ENCODE assay signal across 14 cellular contexts in the genomic region with DNA sequence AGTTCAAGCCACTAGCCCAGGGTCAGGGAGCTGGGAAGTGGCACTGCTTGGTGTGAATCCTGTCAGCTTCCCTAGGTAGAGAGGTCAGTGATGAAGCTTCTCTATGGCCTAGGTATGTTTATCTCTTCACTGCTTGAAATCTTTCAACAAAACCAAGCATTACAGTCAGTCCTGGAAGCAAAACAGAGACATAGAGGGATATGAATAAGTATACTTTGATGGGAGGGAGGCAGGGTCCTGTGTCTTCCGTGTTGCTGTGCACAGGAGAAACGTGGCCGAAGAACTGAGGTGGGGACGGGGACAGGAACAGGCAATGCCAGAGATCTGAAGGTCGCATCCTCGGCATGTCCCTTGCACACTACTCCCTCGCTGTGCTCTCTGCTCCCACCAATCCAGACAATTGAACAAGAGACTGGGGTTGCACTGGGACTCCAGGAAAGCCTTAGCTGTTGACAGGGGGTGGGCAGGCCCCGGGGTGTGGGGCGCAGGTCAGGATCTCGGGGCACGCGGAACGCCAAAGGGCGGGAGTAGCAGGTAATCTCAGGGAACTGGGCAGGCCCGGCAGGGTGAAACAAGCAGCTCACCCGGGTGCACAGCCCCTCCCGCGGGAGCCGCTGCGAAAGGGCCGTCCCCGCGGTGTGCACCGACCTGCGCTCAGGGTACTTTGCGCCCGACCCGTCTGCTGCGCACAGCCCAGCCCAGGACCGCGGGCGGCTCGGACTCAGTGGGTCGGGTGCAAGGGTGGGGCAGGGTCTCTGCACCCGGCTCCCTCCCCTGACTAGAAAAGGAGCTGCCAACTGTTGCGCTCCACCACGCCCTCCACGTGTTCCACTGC. TPM values are rescaled to one million over a fixed set of nuclear protein-coding genes. Genes with fewer than 3 reads are reported as not detected.
DNase-seq lines count a peak whose midpoint lies in the region; ATAC-seq and TF ChIP-seq lines count a peak whose summit lies in the region.
"Had no signal": no experiment of that assay in that cellular context is flagged by ENCODE, and none has a peak within 500 bp of the region (broad histone marks: within the 10 kb centered on the region; RNA-seq: fewer than 3 reads in every experiment).

A gene (plus strand): TSS at position 810 of the 835 bp plus-strand sequence. CDS start 71 bp downstream, outside the sequence.

- DNase-seq in activated T-cell treated with anti-CD3 and anti-CD28 coated beads, Interleukin-2, amount 50 U/mL, for 48 hours = peak; percentile 44 to 59
- DNase-seq in activated T-cell treated with anti-CD3 and anti-CD28 coated beads for 4 hours = no peak
- peak; percentile 37 for DNase-seq in activated CD8-positive, alpha-beta T cell treated with anti-CD3 and anti-CD28 coated beads, Interleukin-2, amount 10 ng/mL, durations not matched to agents 7 days and 5 days
- peak; percentile 62 for DNase-seq in stimulated activated CD8-positive, alpha-beta memory T cell treated with anti-CD3 and anti-CD28 coated beads, Interleukin-4, amount 100 ng/mL, for 48 hours
- no peak for DNase-seq in CD4-positive, alpha-beta memory T cell
- DNase-seq in esophagus muscularis mucosa (ENCODE audit: extremely low spot score) = no peak
- DNase-seq: activated CD8-positive, alpha-beta memory T cell treated with anti-CD3 and anti-CD28 coated beads, Interleukin-2, amount 10 ng/mL, durations not matched to agents 7 days and 5 days; left cardiac atrium; NCI-H1694 treated with DMSO at 0.1 percent for 48 hours; upper lobe of right lung had no signal

- H3K36me3 Mint-ChIP-seq in activated CD8-positive, alpha-beta T cell treated with anti-CD3 and anti-CD28 coated beads, Interleukin-2, amount 10 ng/mL, durations not matched to agents 7 days and 5 days (ENCODE audit: low read depth) = no peaks in the 10 kb centered on the region
- peaks cover 1 to 6% of the 10 kb centered on the region in 2 donors for H3K36me3 Mint-ChIP-seq in CD4-positive, alpha-beta memory T cell
- H3K36me3 Mint-ChIP-seq: activated CD8-positive, alpha-beta memory T cell treated with anti-CD3 and anti-CD28 coated beads, Interleukin-2, amount 10 ng/mL, durations not matched to agents 7 days and 5 days had no signal

- H3K36me3 ChIP-seq in CD4-positive, alpha-beta memory T cell (ENCODE audit: insufficient read depth, low read length) = no peaks in the 10 kb centered on the region
- H3K36me3 ChIP-seq in esophagus muscularis mucosa = no peaks in the 10 kb centered on the region
- H3K36me3 ChIP-seq: upper lobe of right lung had no signal

- H3K9me3 Mint-ChIP-seq in activated CD8-positive, alpha-beta T cell treated with anti-CD3 and anti-CD28 coated beads, Interleukin-2, amount 10 ng/mL, durations not matched to agents 7 days and 5 days (ENCODE audit: insufficient read depth) = no peaks in the 10 kb centered on the region
- no peaks in the 10 kb centered on the region for H3K9me3 Mint-ChIP-seq in CD4-positive, alpha-beta memory T cell

- POLR2A ChIA-PET in activated CD8-positive, alpha-beta T cell treated with anti-CD3 and anti-CD28 coated beads, Interleukin-2, amount 10 ng/mL, durations not matched to agents 7 days and 5 days (lab: Charles Lee) = interaction anchor here (0.8 to 1.3 kb wide), 3 partner anchors 12 to 44 kb away, joined by 3 to 4 read pairs (median 3); a partner anchor contains a TSS
- POLR2A ChIA-PET in CD4-positive, alpha-beta memory T cell (lab: Charles Lee; ENCODE audit: partially characterized antibody) = interaction anchor here (1.3 to 1.4 kb wide), 2 partner anchors 10 to 13 kb away, joined by 3 read pairs; a partner anchor contains a TSS

- H3K9me3 ChIP-seq in iPS-18c (ENCODE audit: control insufficient read depth, insufficient read depth, low read length) (no peaks in the 10 kb centered on the region), esophagus muscularis mucosa (no peaks in the 10 kb centered on the region)
- no peaks in the 10 kb centered on the region for H3K9me3 ChIP-seq in CD4-positive, alpha-beta memory T cell (ENCODE audit: control insufficient read depth in 1 of 2, low read length in 2 of 2)
- H3K9me3 ChIP-seq: upper lobe of right lung had no signal

- H3K27me3 Mint-ChIP-seq in activated CD8-positive, alpha-beta T cell treated with anti-CD3 and anti-CD28 coated beads, Interleukin-2, amount 10 ng/mL, durations not matched to agents 7 days and 5 days (ENCODE audit: low read depth) = peaks cover 79% of the 10 kb centered on the region
- peaks cover 33 to 52% of the 10 kb centered on the region in 2 donors for H3K27me3 Mint-ChIP-seq in CD4-positive, alpha-beta memory T cell

- H3K4me3 ChIP-seq in iPS-18c (ENCODE audit: insufficient read depth, low read depth, low read length) (peak within 1 kb of the TSS; percentile 21), esophagus muscularis mucosa (peak within 1 kb of the TSS in 1 of 4 donors; percentile 12)
- no peak within 1 kb of the TSS for H3K4me3 ChIP-seq in CD4-positive, alpha-beta memory T cell (ENCODE audit: low read length in 2 of 2)
- H3K4me3 ChIP-seq: upper lobe of right lung had no signal

- intact Hi-C loops in CD4-positive, alpha-beta memory T cell (cut with micrococcal nuclease) = no loop called here
- intact Hi-C loops in esophagus muscularis mucosa (cut with DNase I) = no loop called here

- WGBS in esophagus muscularis mucosa = 19% methylated on average over 32 of the region's 38 CpGs

- peak within 1 kb of the TSS; percentile 19 for H3K4me3 Mint-ChIP-seq in activated CD8-positive, alpha-beta T cell treated with anti-CD3 and anti-CD28 coated beads, Interleukin-2, amount 10 ng/mL, durations not matched to agents 7 days and 5 days
- H3K4me3 Mint-ChIP-seq in CD4-positive, alpha-beta memory T cell = peak within 1 kb of the TSS in 4 of 8 donors; percentile 17 to 76 (median 41)
- H3K4me3 Mint-ChIP-seq: activated CD8-positive, alpha-beta memory T cell treated with anti-CD3 and anti-CD28 coated beads, Interleukin-2, amount 10 ng/mL, durations not matched to agents 7 days and 5 days had no signal

- TF ChIP-seq POLR2A in esophagus muscularis mucosa (IDR thresholded peaks at IDR 0.05; ENCODE audit: low read depth) = no peak

- H3K27ac Mint-ChIP-seq in activated CD8-positive, alpha-beta T cell treated with anti-CD3 and anti-CD28 coated beads, Interleukin-2, amount 10 ng/mL, durations not matched to agents 7 days and 5 days = no peak within 1 kb of the TSS
- H3K27ac Mint-ChIP-seq in CD4-positive, alpha-beta memory T cell = no peak within 1 kb of the TSS
- H3K27ac Mint-ChIP-seq: activated CD8-positive, alpha-beta memory T cell treated with anti-CD3 and anti-CD28 coated beads, Interleukin-2, amount 10 ng/mL, durations not matched to agents 7 days and 5 days had no signal

- peaks cover 13% of the 10 kb centered on the region for H3K4me1 ChIP-seq in CD4-positive, alpha-beta memory T cell (ENCODE audit: insufficient read depth, low read length)
- peaks cover 12 to 27% (median 19%) of the 10 kb centered on the region in 4 donors for H3K4me1 ChIP-seq in esophagus muscularis mucosa

- peaks cover 32% of the 10 kb centered on the region for H3K27me3 ChIP-seq in CD4-positive, alpha-beta memory T cell (ENCODE audit: insufficient read depth, low read length)
- peaks cover 4 to 100% (median 33%) of the 10 kb centered on the region in 4 donors for H3K27me3 ChIP-seq in esophagus muscularis mucosa

- no peak for TF ChIP-seq EP300 in esophagus muscularis mucosa (IDR thresholded peaks at IDR 0.05)

- no peak for TF ChIP-seq CTCF in esophagus muscularis mucosa (IDR thresholded peaks at IDR 0.05)

- H3K27ac ChIP-seq in CD4-positive, alpha-beta memory T cell (ENCODE audit: low read depth, low read length) = no peak within 1 kb of the TSS
- H3K27ac ChIP-seq in esophagus muscularis mucosa (replicated peaks in 1 of 4) = no peak within 1 kb of the TSS
- H3K27ac ChIP-seq: upper lobe of right lung had no signal

- H3K4me1 Mint-ChIP-seq in activated CD8-positive, alpha-beta T cell treated with anti-CD3 and anti-CD28 coated beads, Interleukin-2, amount 10 ng/mL, durations not matched to agents 7 days and 5 days (ENCODE audit: low read depth) = peaks cover 50% of the 10 kb centered on the region
- H3K4me1 Mint-ChIP-seq in CD4-positive, alpha-beta memory T cell = peaks cover 4 to 23% (median 15%) of the 10 kb centered on the region in 4 donors

- ATAC-seq in activated CD8-positive, alpha-beta T cell treated with anti-CD3 and anti-CD28 coated beads, Interleukin-2, amount 10 ng/mL, durations not matched to agents 7 days and 5 days = peak; percentile 41
- ATAC-seq in HG02885 (IDR thresholded peaks at IDR 0.05; ENCODE audit: poor library complexity, unreplicated experiment) = no peak
- ATAC-seq: activated CD8-positive, alpha-beta memory T cell treated with anti-CD3 and anti-CD28 coated beads, Interleukin-2, amount 10 ng/mL, durations not matched to agents 7 days and 5 days had no signal

- CTCF ChIA-PET in activated CD8-positive, alpha-beta T cell treated with anti-CD3 and anti-CD28 coated beads, Interleukin-2, amount 10 ng/mL, durations not matched to agents 7 days and 5 days (lab: Charles Lee) = interaction anchor here (6.9 kb wide), 1 partner anchor 33 kb away, joined by 59 read pairs; no protein-coding TSS in a partner anchor
- CTCF ChIA-PET in CD4-positive, alpha-beta memory T cell (lab: Charles Lee; ENCODE audit: partially characterized antibody) = interaction anchor here (1.5 kb wide), 1 partner anchor 93 kb away, joined by 3 read pairs; no protein-coding TSS in a partner anchor

RNA-seq across cellular contexts. Expression of the gene that starts here (rescaled TPM):
- total RNA-seq in activated CD8-positive, alpha-beta T cell treated with anti-CD3 and anti-CD28 coated beads, Interleukin-2, amount 10 ng/mL, durations not matched to agents 7 days and 5 days = 1 to 10 TPM in 1 of 2 experiments, under 1 TPM in 1; 0.84 to 1.9 TPM
- under 1 TPM in 1 of 2 experiments, not detected in 1; 0.78 TPM for total RNA-seq in CD4-positive, alpha-beta memory T cell
- not detected for polyA plus RNA-seq in CD4-positive, alpha-beta memory T cell
- total RNA-seq in esophagus muscularis mucosa = not detected
- total RNA-seq: activated CD8-positive, alpha-beta memory T cell treated with anti-CD3 and anti-CD28 coated beads, Interleukin-2, amount 10 ng/mL, durations not matched to agents 7 days and 5 days; bronchial epithelial cell; G401; left cardiac atrium had no signal

Comparison
In these comparisons a context has a peak if more than half of its experiments do, and no peak if none do; other contexts are left out.
1. DNase-seq: peak in activated T-cell treated with anti-CD3 and anti-CD28 coated beads, Interleukin-2, amount 50 U/mL, for 48 hours (2 of 2), activated CD8-positive, alpha-beta T cell treated with anti-CD3 and anti-CD28 coated beads, Interleukin-2, amount 10 ng/mL, durations not matched to agents 7 days and 5 days (single experiment) and stimulated activated CD8-positive, alpha-beta memory T cell treated with anti-CD3 and anti-CD28 coated beads, Interleukin-4, amount 100 ng/mL, for 48 hours (single experiment); none in activated T-cell treated with anti-CD3 and anti-CD28 coated beads for 4 hours (single experiment), CD4-positive, alpha-beta memory T cell (0 of 5) and esophagus muscularis mucosa (single experiment).